Comparison of ENCODE assay signal across 8 cellular contexts in genomic region chr2:28359222-28360065, GRCh38. TPM values are rescaled to one million over a fixed set of nuclear protein-coding genes. Genes with fewer than 3 reads are reported as not detected.
DNase-seq lines count a peak whose midpoint lies in the region; ATAC-seq and TF ChIP-seq lines count a peak whose summit lies in the region.

No MANE protein-coding gene starts in this region.

- DNase-seq in RWPE1 (ENCODE audit: low spot score) (no peak), activated gamma-delta T cell (lab: John Stamatoyannopoulos, UW) (peak; percentile 52), lower lobe of right lung (peak; percentile 79), ACHN (no peak), kidney glomerular epithelial cell (lab: John Stamatoyannopoulos, UW) (no peak)
- peak; percentile 76 to 92 for DNase-seq in stimulated activated effector memory CD8-positive, alpha-beta T cell treated with anti-CD3 and anti-CD28 coated beads, Interleukin-12 subunit alpha, Interleukin-12 subunit beta, amount 100 ng/mL, for 72 hours (ENCODE audit: low spot score in 2 of 2)

- peak overlapping the region; percentile 47 for H3K27ac ChIP-seq in RWPE1
- no peak overlapping the region for H3K27ac ChIP-seq in lower lobe of right lung

- no peak for TF ChIP-seq POLR2A in GM18505 (IDR thresholded peaks at IDR 0.05; ENCODE audit: borderline replicate concordance, extremely low read depth, insufficient read depth, insufficient read length)

- intact Hi-C loops in lower lobe of right lung (cut with DNase I), result no loop called here

- no peaks in the 10 kb centered on the region for H3K9me3 ChIP-seq in lower lobe of right lung

- CTCF ChIA-PET in RWPE1 (lab: Yijun Ruan, JAX), result interaction anchor here (0.6 kb wide), 1 partner anchor 351 kb away, joined by 3 read pairs; no protein-coding TSS in a partner anchor

- ATAC-seq in GM18505 (IDR thresholded peaks at IDR 0.05; ENCODE audit: unreplicated experiment) (peak; percentile 71), HG02973 (IDR thresholded peaks at IDR 0.05; ENCODE audit: unreplicated experiment) (peak; percentile 64), lower lobe of right lung (peak; percentile 71 to 81)
- ATAC-seq in stimulated activated effector memory CD8-positive, alpha-beta T cell treated with anti-CD3 and anti-CD28 coated beads, Interleukin-12 subunit alpha, Interleukin-12 subunit beta, amount 100 ng/mL, for 72 hours, result peak; percentile 83

- H3K36me3 Mint-ChIP-seq in stimulated activated effector memory CD8-positive, alpha-beta T cell treated with anti-CD3 and anti-CD28 coated beads, Interleukin-12 subunit alpha, Interleukin-12 subunit beta, amount 100 ng/mL, for 72 hours, result peaks cover 14% of the 10 kb centered on the region

- peak overlapping the region; percentile 73 for H3K4me3 Mint-ChIP-seq in stimulated activated effector memory CD8-positive, alpha-beta T cell treated with anti-CD3 and anti-CD28 coated beads, Interleukin-12 subunit alpha, Interleukin-12 subunit beta, amount 100 ng/mL, for 72 hours

- no peaks in the 10 kb centered on the region for H3K9me3 Mint-ChIP-seq in stimulated activated effector memory CD8-positive, alpha-beta T cell treated with anti-CD3 and anti-CD28 coated beads, Interleukin-12 subunit alpha, Interleukin-12 subunit beta, amount 100 ng/mL, for 72 hours

- peak overlapping the region; percentile 95 for H3K27ac Mint-ChIP-seq in stimulated activated effector memory CD8-positive, alpha-beta T cell treated with anti-CD3 and anti-CD28 coated beads, Interleukin-12 subunit alpha, Interleukin-12 subunit beta, amount 100 ng/mL, for 72 hours

- H3K36me3 ChIP-seq in lower lobe of right lung, result no peaks in the 10 kb centered on the region

- H3K27me3 ChIP-seq in lower lobe of right lung (ENCODE audit: low read depth), result no peaks in the 10 kb centered on the region

- POLR2A ChIA-PET in RWPE1 (lab: Yijun Ruan, JAX; ENCODE audit: low non-redundant PET), result no interaction called here

- no peak overlapping the region for H3K4me3 ChIP-seq in lower lobe of right lung

- TF ChIP-seq CTCF in RWPE1 (conservative IDR thresholded peaks at IDR 0.05; ENCODE audit: low read depth) (no peak), lower lobe of right lung (IDR thresholded peaks at IDR 0.05) (no peak)

- H3K4me1 Mint-ChIP-seq in stimulated activated effector memory CD8-positive, alpha-beta T cell treated with anti-CD3 and anti-CD28 coated beads, Interleukin-12 subunit alpha, Interleukin-12 subunit beta, amount 100 ng/mL, for 72 hours, result peaks cover 86% of the 10 kb centered on the region

- peaks cover 43% of the 10 kb centered on the region for H3K4me1 ChIP-seq in lower lobe of right lung

- in situ Hi-C loops in ACHN (cut with HindIII; ENCODE audit: low pct_ligation_motif_present, low pct_unique_long_range_greater_than_20kb, low sequenced_read_pairs), result no loop called here

RNA-seq across cellular contexts. Expression of gene FOSL2, which starts 33.2 kb away (rescaled TPM):
- total RNA-seq in lower lobe of right lung, result 74.9 TPM

Comparison
In these comparisons a context has a peak if more than half of its experiments do, and no peak if none do; other contexts are left out.
1. DNase-seq: peak in activated gamma-delta T cell (single experiment), lower lobe of right lung (single experiment) and stimulated activated effector memory CD8-positive, alpha-beta T cell treated with anti-CD3 and anti-CD28 coated beads, Interleukin-12 subunit alpha, Interleukin-12 subunit beta, amount 100 ng/mL, for 72 hours (2 of 2); none in RWPE1 (single experiment), ACHN (single experiment) and kidney glomerular epithelial cell (single experiment).
2. Peak in every context shown above with its lines, with median percentiles within 50 percentile points of each other: ATAC-seq.